In the genomic region with DNA sequence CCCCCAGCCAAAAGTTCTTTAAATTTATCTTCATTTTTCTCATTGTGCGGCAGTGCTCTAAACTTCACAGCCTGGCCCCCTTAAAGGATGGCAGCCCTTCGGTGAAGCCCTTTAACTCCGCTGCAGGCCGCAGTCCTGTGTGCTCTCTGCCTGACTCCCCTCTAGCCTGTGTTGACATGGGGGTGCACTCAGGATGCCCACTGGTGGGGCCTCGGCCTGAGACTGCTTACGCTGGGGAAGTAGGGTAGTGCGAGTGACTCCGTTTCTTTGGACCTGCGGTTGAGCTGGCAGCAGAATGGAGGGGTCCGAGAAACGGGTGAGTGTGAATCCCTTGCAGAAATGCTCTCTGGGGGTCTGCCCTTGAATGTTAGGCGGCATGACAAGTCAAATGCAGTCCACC, we compare ENCODE assay signal across 1 cellular context.
TF ChIP-seq lines count a peak whose summit lies in the region.

No MANE protein-coding gene starts in this region.

TF ChIP-seq in A549, 52 proteins besides CTCF, POLR2A, EP300 and RAD21 (continued from another document):
- TF ChIP-seq, protein P1, sequence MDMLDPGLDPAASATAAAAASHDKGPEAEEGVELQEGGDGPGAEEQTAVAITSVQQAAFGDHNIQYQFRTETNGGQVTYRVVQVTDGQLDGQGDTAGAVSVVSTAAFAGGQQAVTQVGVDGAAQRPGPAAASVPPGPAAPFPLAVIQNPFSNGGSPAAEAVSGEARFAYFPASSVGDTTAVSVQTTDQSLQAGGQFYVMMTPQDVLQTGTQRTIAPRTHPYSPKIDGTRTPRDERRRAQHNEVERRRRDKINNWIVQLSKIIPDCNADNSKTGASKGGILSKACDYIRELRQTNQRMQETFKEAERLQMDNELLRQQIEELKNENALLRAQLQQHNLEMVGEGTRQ (IDR thresholded peaks at IDR 0.05), result no peak
- no peak for TF ChIP-seq MAZ (IDR thresholded peaks at IDR 0.05; ENCODE audit: borderline replicate concordance, low read depth, low read length)
- TF ChIP-seq HEYL (CRISPR knock-in tag; IDR thresholded peaks at IDR 0.05), result no peak
- TF ChIP-seq, protein P2, sequence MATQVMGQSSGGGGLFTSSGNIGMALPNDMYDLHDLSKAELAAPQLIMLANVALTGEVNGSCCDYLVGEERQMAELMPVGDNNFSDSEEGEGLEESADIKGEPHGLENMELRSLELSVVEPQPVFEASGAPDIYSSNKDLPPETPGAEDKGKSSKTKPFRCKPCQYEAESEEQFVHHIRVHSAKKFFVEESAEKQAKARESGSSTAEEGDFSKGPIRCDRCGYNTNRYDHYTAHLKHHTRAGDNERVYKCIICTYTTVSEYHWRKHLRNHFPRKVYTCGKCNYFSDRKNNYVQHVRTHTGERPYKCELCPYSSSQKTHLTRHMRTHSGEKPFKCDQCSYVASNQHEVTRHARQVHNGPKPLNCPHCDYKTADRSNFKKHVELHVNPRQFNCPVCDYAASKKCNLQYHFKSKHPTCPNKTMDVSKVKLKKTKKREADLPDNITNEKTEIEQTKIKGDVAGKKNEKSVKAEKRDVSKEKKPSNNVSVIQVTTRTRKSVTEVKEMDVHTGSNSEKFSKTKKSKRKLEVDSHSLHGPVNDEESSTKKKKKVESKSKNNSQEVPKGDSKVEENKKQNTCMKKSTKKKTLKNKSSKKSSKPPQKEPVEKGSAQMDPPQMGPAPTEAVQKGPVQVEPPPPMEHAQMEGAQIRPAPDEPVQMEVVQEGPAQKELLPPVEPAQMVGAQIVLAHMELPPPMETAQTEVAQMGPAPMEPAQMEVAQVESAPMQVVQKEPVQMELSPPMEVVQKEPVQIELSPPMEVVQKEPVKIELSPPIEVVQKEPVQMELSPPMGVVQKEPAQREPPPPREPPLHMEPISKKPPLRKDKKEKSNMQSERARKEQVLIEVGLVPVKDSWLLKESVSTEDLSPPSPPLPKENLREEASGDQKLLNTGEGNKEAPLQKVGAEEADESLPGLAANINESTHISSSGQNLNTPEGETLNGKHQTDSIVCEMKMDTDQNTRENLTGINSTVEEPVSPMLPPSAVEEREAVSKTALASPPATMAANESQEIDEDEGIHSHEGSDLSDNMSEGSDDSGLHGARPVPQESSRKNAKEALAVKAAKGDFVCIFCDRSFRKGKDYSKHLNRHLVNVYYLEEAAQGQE (IDR thresholded peaks at IDR 0.05), result no peak
- no peak for TF ChIP-seq JUN (IDR thresholded peaks at IDR 0.05)
- TF ChIP-seq ZC3H11A (IDR thresholded peaks at IDR 0.05), result no peak
- no peak for TF ChIP-seq CBX8 (IDR thresholded peaks at IDR 0.05)
- TF ChIP-seq HOXB5 (CRISPR knock-in tag; IDR thresholded peaks at IDR 0.05), result no peak
- no peak for TF ChIP-seq EHMT2 (IDR thresholded peaks at IDR 0.05; ENCODE audit: low read depth)
- TF ChIP-seq EHF (CRISPR knock-in tag; IDR thresholded peaks at IDR 0.05), result no peak
